Comparison of ENCODE assay signal across 8 cellular contexts in genomic region chr1:185157599-185158469, GRCh38. TPM values are rescaled to one million over a fixed set of nuclear protein-coding genes. Genes with fewer than 3 reads are reported as not detected.
DNase-seq lines count a peak whose midpoint lies in the region; ATAC-seq lines count a peak whose summit lies in the region.

No MANE protein-coding gene starts in this region.

- H3K27ac ChIP-seq in mesodermal cell (ENCODE audit: low read depth, low read length, severe bottlenecking) (peak overlapping the region; percentile 96), aorta (ENCODE audit: low read depth in 1 of 2, low read length in 2 of 2) (peak overlapping the region in 1 of 2 donors; percentile 17)

- peak; percentile 39 for DNase-seq in SIG-M5 treated with dmso at 0.1 percent for 504 hours (lab: John Stamatoyannopoulos, UW; ENCODE audit: unreplicated experiment)
- no peak for DNase-seq in SIG-M5 (lab: John Stamatoyannopoulos, UW)
- DNase-seq in NCI-H82 treated with DMSO at 0.1 percent for 48 hours (lab: John Stamatoyannopoulos, UW; ENCODE audit: unreplicated experiment): peak; percentile 81
- DNase-seq in cerebellum (ENCODE audit: low spot score): peak; percentile 3
- no peak for DNase-seq in aorta
- no peak for DNase-seq in GOT3 (lab: John Stamatoyannopoulos, UW)
- no peak for DNase-seq in retina

- no peaks in the 10 kb centered on the region for H3K27me3 ChIP-seq in aorta (ENCODE audit: control insufficient read depth in 1 of 2, insufficient read depth in 2 of 2, low read length in 1 of 2)

- ATAC-seq in aorta (ENCODE audit: low FRiP score): no peak

- 1 to 8% methylated on average over 11 to 14 of the region's 20 CpGs for WGBS in mesodermal cell (ENCODE audit: insufficient coverage in 2 of 2), 2 experiments
- 0% methylated on average over 20 of the region's 20 CpGs for WGBS in aorta, 2 donors

- H3K4me3 ChIP-seq in mesodermal cell (ENCODE audit: extremely low read depth, insufficient read depth, low read length, poor library complexity, severe bottlenecking): peak overlapping the region; percentile 84
- H3K4me3 ChIP-seq in aorta (ENCODE audit: low read length in 2 of 2): peak overlapping the region; percentile 70 to 93

- H3K36me3 ChIP-seq in mesodermal cell (ENCODE audit: control insufficient read depth, insufficient read depth, low read length) (no peaks in the 10 kb centered on the region), aorta (ENCODE audit: control insufficient read depth in 1 of 2, insufficient read depth in 2 of 2, low read length in 1 of 2) (peaks cover 0 to 3% of the 10 kb centered on the region in 2 donors)

- H3K9me3 ChIP-seq in mesodermal cell (ENCODE audit: control insufficient read depth, low read length): no peaks in the 10 kb centered on the region
- H3K9me3 ChIP-seq in aorta (ENCODE audit: control insufficient read depth, low read length): no peaks in the 10 kb centered on the region

- intact Hi-C loops in aorta (cut with DNase I): loop anchor here (2.0 to 10.0 kb wide), 3 partner anchors 111 to 403 kb away; partner anchors contain the start of genes EDEM3 (in 1 of the 2) and RNF2 (in 1 of the 2)

- H3K4me1 ChIP-seq in mesodermal cell (ENCODE audit: control insufficient read depth, insufficient read depth, low read length, poor library complexity, severe bottlenecking) (peaks cover 3% of the 10 kb centered on the region), aorta (ENCODE audit: control insufficient read depth in 1 of 2, insufficient read depth in 2 of 2, low read length in 2 of 2) (peaks cover 0 to 6% of the 10 kb centered on the region in 2 donors)

RNA-seq across cellular contexts. Expression of gene SWT1, which starts 0.9 kb away (rescaled TPM):
- total RNA-seq in cerebellum (16.2 TPM), aorta (1 to 10 TPM; 6.9 to 7.8 TPM)
- polyA plus RNA-seq in mesodermal cell (2013, experiment 1 of 2): 9.0 TPM
- 8.7 TPM for polyA plus RNA-seq in mesodermal cell (2013, experiment 2 of 2)
- polyA plus RNA-seq in aorta: 1 to 10 TPM; 2.5 to 3.0 TPM

RNA-seq across cellular contexts. Expression of gene TRMT1L, which starts 1.1 kb away (rescaled TPM):
- total RNA-seq in cerebellum: 19.4 TPM
- 23.3 TPM for polyA plus RNA-seq in mesodermal cell (2013, experiment 1 of 2)
- polyA plus RNA-seq in mesodermal cell (2013, experiment 2 of 2): 24.2 TPM
- 10 to 100 TPM in 1 of 2 donors, 1 to 10 TPM in 1; 9.6 to 16.9 TPM for total RNA-seq in aorta
- 1 to 10 TPM; 5.1 to 6.3 TPM for polyA plus RNA-seq in aorta

Comparison
In these comparisons a context has a peak if more than half of its experiments do, and no peak if none do; other contexts are left out.
1. DNase-seq: peak in SIG-M5 treated with dmso at 0.1 percent for 504 hours (single experiment), NCI-H82 treated with DMSO at 0.1 percent for 48 hours (single experiment) and cerebellum (single experiment); none in SIG-M5 (single experiment), aorta (0 of 2), GOT3 (single experiment) and retina (single experiment).